ENCODE assay signal across 1 cellular context in genomic region chr1:154431586-154432373, GRCh38.
TF ChIP-seq lines count a peak whose summit lies in the region.

No MANE protein-coding gene starts in this region.

TF ChIP-seq in K562, 482 proteins besides CTCF, POLR2A, EP300 and RAD21 (continued from another document and continues in another):
- TF ChIP-seq ZNF592 (IDR thresholded peaks at IDR 0.05) (no peak), ZNF717 (CRISPR knock-in tag; IDR thresholded peaks at IDR 0.05) (no peak), ZNF224 (CRISPR knock-in tag; IDR thresholded peaks at IDR 0.05) (no peak), GABPB2 (CRISPR knock-in tag; conservative IDR thresholded peaks at IDR 0.05) (no peak), ZFP1 (CRISPR knock-in tag; IDR thresholded peaks at IDR 0.05) (no peak), SRF (CRISPR knock-in tag; IDR thresholded peaks at IDR 0.05) (no peak), ZNF639 (CRISPR knock-in tag; conservative IDR thresholded peaks at IDR 0.05 in 1 of 2, IDR thresholded peaks at IDR 0.05 in 1 of 2) (no peak), ATF4 (CRISPR knock-in tag; IDR thresholded peaks at IDR 0.05) (no peak), FOXM1 (IDR thresholded peaks at IDR 0.05; ENCODE audit: low read depth) (no peak), FOXM1 (CRISPR knock-in tag; IDR thresholded peaks at IDR 0.05; ENCODE audit: low read depth) (no peak), ZNF274 (IDR thresholded peaks at IDR 0.05; ENCODE audit: borderline replicate concordance, low read depth, low read length) (no peak), KAT8 (IDR thresholded peaks at IDR 0.05; ENCODE audit: low read depth) (no peak), NR2F6 (CRISPR knock-in tag; IDR thresholded peaks at IDR 0.05) (no peak), ELF1 (tag; IDR thresholded peaks at IDR 0.05) (no peak), ZNF395 (CRISPR knock-in tag; IDR thresholded peaks at IDR 0.05) (no peak), E2F1 (CRISPR knock-in tag; IDR thresholded peaks at IDR 0.05) (no peak), NEUROD1 (IDR thresholded peaks at IDR 0.05; ENCODE audit: borderline replicate concordance, low read depth, low read length, partially characterized antibody) (no peak), FOXP4 (CRISPR knock-in tag; IDR thresholded peaks at IDR 0.05; ENCODE audit: borderline replicate concordance) (no peak), USF2 (CRISPR knock-in tag; IDR thresholded peaks at IDR 0.05) (no peak), E2F6 (IDR thresholded peaks at IDR 0.05; ENCODE audit: borderline replicate concordance in 1 of 2, extremely low read depth in 1 of 2, insufficient read depth in 1 of 2, insufficient read length in 1 of 2, low read depth in 1 of 2, low read length in 1 of 2, poor library complexity in 1 of 2, severe bottlenecking in 1 of 2) (no peak), ZEB2 (IDR thresholded peaks at IDR 0.05) (no peak), HOXB6 (CRISPR knock-in tag; IDR thresholded peaks at IDR 0.05; ENCODE audit: borderline replicate concordance) (no peak), MBD2 (IDR thresholded peaks at IDR 0.05; ENCODE audit: borderline replicate concordance, low read depth) (no peak), PATZ1 (CRISPR knock-in tag; IDR thresholded peaks at IDR 0.05; ENCODE audit: borderline replicate concordance) (no peak), CEBPG (CRISPR knock-in tag; IDR thresholded peaks at IDR 0.05) (no peak), CEBPG (tag; conservative IDR thresholded peaks at IDR 0.05 in 1 of 2, IDR thresholded peaks at IDR 0.05 in 1 of 2) (peak; percentile 44 to 84; a peak in 3 of 4 replicates), RUNX1 (IDR thresholded peaks at IDR 0.05; ENCODE audit: low read depth) (no peak), ZBTB34 (CRISPR knock-in tag; IDR thresholded peaks at IDR 0.05) (no peak), ZBTB9 (CRISPR knock-in tag; IDR thresholded peaks at IDR 0.05) (no peak), HSF4 (CRISPR knock-in tag; IDR thresholded peaks at IDR 0.05; ENCODE audit: borderline replicate concordance) (no peak), MEF2D (tag; conservative IDR thresholded peaks at IDR 0.05; ENCODE audit: low read depth) (no peak), EZH2 (IDR thresholded peaks at IDR 0.05; ENCODE audit: borderline replicate concordance, low read depth, low read length) (no peak), ZBTB43 (CRISPR knock-in tag; IDR thresholded peaks at IDR 0.05) (no peak), EWSR1 (IDR thresholded peaks at IDR 0.05; ENCODE audit: borderline replicate concordance, low read depth, partially characterized antibody) (no peak), ZNF24 (IDR thresholded peaks at IDR 0.05) (0 out of 2 replicates have a peak, but pooled peaks have one; percentile 24), PHB (CRISPR knock-in tag; IDR thresholded peaks at IDR 0.05) (no peak)
